ENCODE assay signal across 12 cellular contexts in genomic region chr18:12287131-12287681, GRCh38. TPM values are rescaled to one million over a fixed set of nuclear protein-coding genes. Genes with fewer than 3 reads are reported as not detected.
DNase-seq lines count a peak whose midpoint lies in the region; ATAC-seq and TF ChIP-seq lines count a peak whose summit lies in the region.
"Had no signal": no experiment of that assay in that cellular context is flagged by ENCODE, and none has a peak within 500 bp of the region (broad histone marks: within the 10 kb centered on the region; RNA-seq: fewer than 3 reads in every experiment).

No MANE protein-coding gene starts in this region.

- no peak overlapping the region for H3K4me3 Mint-ChIP-seq in CD4-positive, alpha-beta memory T cell
- H3K4me3 Mint-ChIP-seq: activated CD4-positive, alpha-beta T cell treated with anti-CD3 and anti-CD28 coated beads, Interleukin-2, amount 10 ng/mL, durations not matched to agents 24 days and 14 days; effector memory CD8-positive, alpha-beta T cell had no signal

- intact Hi-C loops in CD4-positive, alpha-beta memory T cell (cut with micrococcal nuclease): no loop called here

- no peak overlapping the region for H3K27ac Mint-ChIP-seq in CD4-positive, alpha-beta memory T cell
- H3K27ac Mint-ChIP-seq: activated CD4-positive, alpha-beta T cell treated with anti-CD3 and anti-CD28 coated beads, Interleukin-2, amount 10 ng/mL, durations not matched to agents 24 days and 14 days; effector memory CD8-positive, alpha-beta T cell had no signal

- 79 to 81% methylated on average over 33 to 34 of the region's 37 CpGs for WGBS in GM23248 (ENCODE audit: low coverage in 1 of 2, low lambda C conversion rate in 2 of 2, missing lambda C conversion rate in 2 of 2), 2 experiments

- H3K27me3 Mint-ChIP-seq in CD4-positive, alpha-beta memory T cell: peaks cover 22 to 32% of the 10 kb centered on the region in 2 donors

- TF ChIP-seq CTCF in brain microvascular endothelial cell (IDR thresholded peaks at IDR 0.05; ENCODE audit: low read depth, low read length, missing control alignments): no peak
- no peak for TF ChIP-seq CTCF in retinal pigment epithelial cell (conservative IDR thresholded peaks at IDR 0.05; ENCODE audit: low read depth, low read length)

- ATAC-seq in GM18867 (IDR thresholded peaks at IDR 0.05; ENCODE audit: unreplicated experiment): no peak
- ATAC-seq: effector memory CD8-positive, alpha-beta T cell had no signal

- peak overlapping the region; percentile 97 for H3K4me2 ChIP-seq in GM23248 (ENCODE audit: unreplicated experiment)

- H3K9me3 Mint-ChIP-seq in CD4-positive, alpha-beta memory T cell: no peaks in the 10 kb centered on the region
- H3K9me3 Mint-ChIP-seq: activated CD4-positive, alpha-beta T cell treated with anti-CD3 and anti-CD28 coated beads, Interleukin-2, amount 10 ng/mL, durations not matched to agents 24 days and 14 days; effector memory CD8-positive, alpha-beta T cell had no signal

- H3F3A ChIP-seq in GM23248 (ENCODE audit: insufficient read depth): peaks cover 7% of the 10 kb centered on the region; the same call in 1 of the 2 replicates

- peak overlapping the region; percentile 84 for H3K9ac ChIP-seq in GM23248

- peak overlapping the region; percentile 82 for H2AFZ ChIP-seq in GM23248

- peak overlapping the region; percentile 73 for H3K4me3 ChIP-seq in GM23248
- H3K4me3 ChIP-seq in brain microvascular endothelial cell (ENCODE audit: low read depth, low read length): peak overlapping the region; percentile 58
- H3K4me3 ChIP-seq in iPS-18c (ENCODE audit: insufficient read depth, low read depth, low read length): peak overlapping the region; percentile 76
- peak overlapping the region; percentile 57 for H3K4me3 ChIP-seq in retinal pigment epithelial cell (ENCODE audit: low read length)
- no peak overlapping the region for H3K4me3 ChIP-seq in CD4-positive, alpha-beta memory T cell (ENCODE audit: low read length in 2 of 2)

- H3K27me3 ChIP-seq in GM23248 (replicated peaks; ENCODE audit: insufficient read depth): no peaks in the 10 kb centered on the region
- no peaks in the 10 kb centered on the region for H3K27me3 ChIP-seq in brain microvascular endothelial cell (replicated peaks)
- peaks cover 8% of the 10 kb centered on the region for H3K27me3 ChIP-seq in CD4-positive, alpha-beta memory T cell (ENCODE audit: insufficient read depth, low read length)

- POLR2A ChIA-PET in CD4-positive, alpha-beta memory T cell (lab: Charles Lee; ENCODE audit: partially characterized antibody): no interaction called here

- DNase-seq in GM23248 (no peak), brain microvascular endothelial cell (no peak), retinal pigment epithelial cell (ENCODE audit: low read depth) (no peak), H4 (ENCODE audit: low spot score) (no peak)
- DNase-seq in CD4-positive, alpha-beta memory T cell: no peak
- no peak for DNase-seq in stimulated activated CD4-positive, alpha-beta T cell treated with anti-CD3 and anti-CD28 coated beads, Interleukin-1b, Interleukin-23, amount 100 ng/mL, for 48 hours
- DNase-seq: activated CD4-positive, alpha-beta T cell treated with anti-CD3 and anti-CD28 coated beads, Interleukin-2, amount 10 ng/mL, durations not matched to agents 24 days and 14 days; effector memory CD8-positive, alpha-beta T cell had no signal

- H3K9me2 ChIP-seq in GM23248 (ENCODE audit: insufficient read depth): no peaks in the 10 kb centered on the region

- no peaks in the 10 kb centered on the region for H3K79me2 ChIP-seq in GM23248 (ENCODE audit: insufficient read depth)

- H3K36me3 ChIP-seq in GM23248 (ENCODE audit: low read depth) (no peaks in the 10 kb centered on the region), brain microvascular endothelial cell (replicated peaks) (no peaks in the 10 kb centered on the region)
- H3K36me3 ChIP-seq in CD4-positive, alpha-beta memory T cell (ENCODE audit: insufficient read depth, low read length): no peaks in the 10 kb centered on the region

- peaks cover 0 to 4% (median under 1%) of the 10 kb centered on the region in 4 donors for H3K4me1 Mint-ChIP-seq in CD4-positive, alpha-beta memory T cell

- peaks cover 16% of the 10 kb centered on the region for H3K4me1 ChIP-seq in GM23248 (ENCODE audit: insufficient read depth)
- no peaks in the 10 kb centered on the region for H3K4me1 ChIP-seq in CD4-positive, alpha-beta memory T cell (ENCODE audit: insufficient read depth, low read length)

- H3K9me3 ChIP-seq in GM23248 (ENCODE audit: low read depth): no peaks in the 10 kb centered on the region
- H3K9me3 ChIP-seq in iPS-18c (ENCODE audit: control insufficient read depth, insufficient read depth, low read length): no peaks in the 10 kb centered on the region
- no peaks in the 10 kb centered on the region for H3K9me3 ChIP-seq in CD4-positive, alpha-beta memory T cell (ENCODE audit: control insufficient read depth in 1 of 2, low read length in 2 of 2)

- in situ Hi-C loops in GM23248 (cut with MboI) (no loop called here), brain microvascular endothelial cell (cut with HindIII; ENCODE audit: low pct_ligation_motif_present, low sequenced_read_pairs) (no loop called here)

- H3K27ac ChIP-seq in GM23248 (peak overlapping the region; percentile 81), brain microvascular endothelial cell (peak overlapping the region; percentile 90)
- H3K27ac ChIP-seq in CD4-positive, alpha-beta memory T cell (ENCODE audit: low read depth, low read length): no peak overlapping the region
- H3K27ac ChIP-seq: HL-60 had no signal

- H3K36me3 Mint-ChIP-seq in CD4-positive, alpha-beta memory T cell: no peaks in the 10 kb centered on the region

- H4K20me1 ChIP-seq in GM23248 (ENCODE audit: insufficient read depth): no peaks in the 10 kb centered on the region

- CTCF ChIA-PET in CD4-positive, alpha-beta memory T cell (lab: Charles Lee; ENCODE audit: partially characterized antibody): interaction anchor here (2.8 kb wide), 1 partner anchor 15 kb away, joined by 8 read pairs; no protein-coding TSS in a partner anchor

RNA-seq across cellular contexts. Expression of gene TUBB6, which starts 20.8 kb away (rescaled TPM):
- total RNA-seq in GM23248 (2014; rRNA removed; shearing (Covaris generic)): 608 and 817 TPM in 2 replicates
- polyA plus RNA-seq in GM23248 (2016; fragmentation: Nextera tagmentation; extraction: Ambion mirVana): 456 and 464 TPM in 2 replicates
- 1 to 10 TPM in 1 of 2 experiments, under 1 TPM in 1; 0.96 to 1.9 TPM for total RNA-seq in CD4-positive, alpha-beta memory T cell
- polyA plus RNA-seq in CD4-positive, alpha-beta memory T cell: 1 to 10 TPM; 1.3 to 3.2 TPM
- 126 TPM in 2 replicates for total RNA-seq in H4 (2014; rRNA removed; shearing (Covaris generic))

RNA-seq across cellular contexts. Expression of gene CIDEA, which starts 33.0 kb away (rescaled TPM):
- total RNA-seq in GM23248 (2014; rRNA removed; shearing (Covaris generic)): not detected in 2 replicates
- not detected in 2 replicates for polyA plus RNA-seq in GM23248 (2016; fragmentation: Nextera tagmentation; extraction: Ambion mirVana)
- total RNA-seq in CD4-positive, alpha-beta memory T cell: not detected
- not detected for polyA plus RNA-seq in CD4-positive, alpha-beta memory T cell
- not detected in 2 replicates for total RNA-seq in H4 (2014; rRNA removed; shearing (Covaris generic))
- total RNA-seq: activated CD4-positive, alpha-beta T cell treated with anti-CD3 and anti-CD28 coated beads, Interleukin-2, amount 10 ng/mL, durations not matched to agents 24 days and 14 days; G401 had no signal

Comparison
In these comparisons a context has a peak if more than half of its experiments do, and no peak if none do; other contexts are left out.
1. H3K4me3 ChIP-seq: peak in GM23248 (single experiment), brain microvascular endothelial cell (single experiment), iPS-18c (single experiment) and retinal pigment epithelial cell (single experiment); none in CD4-positive, alpha-beta memory T cell (0 of 2).
2. RNA of gene TUBB6, which starts 20.8 kb away (total RNA-seq): 608 to 817 TPM in GM23248 and 126 TPM in H4; 0.96 to 1.9 TPM in CD4-positive, alpha-beta memory T cell; every median in the first group is over 10 times any median in the second.